ENCODE assay signal across 1 cellular context in the genomic region with DNA sequence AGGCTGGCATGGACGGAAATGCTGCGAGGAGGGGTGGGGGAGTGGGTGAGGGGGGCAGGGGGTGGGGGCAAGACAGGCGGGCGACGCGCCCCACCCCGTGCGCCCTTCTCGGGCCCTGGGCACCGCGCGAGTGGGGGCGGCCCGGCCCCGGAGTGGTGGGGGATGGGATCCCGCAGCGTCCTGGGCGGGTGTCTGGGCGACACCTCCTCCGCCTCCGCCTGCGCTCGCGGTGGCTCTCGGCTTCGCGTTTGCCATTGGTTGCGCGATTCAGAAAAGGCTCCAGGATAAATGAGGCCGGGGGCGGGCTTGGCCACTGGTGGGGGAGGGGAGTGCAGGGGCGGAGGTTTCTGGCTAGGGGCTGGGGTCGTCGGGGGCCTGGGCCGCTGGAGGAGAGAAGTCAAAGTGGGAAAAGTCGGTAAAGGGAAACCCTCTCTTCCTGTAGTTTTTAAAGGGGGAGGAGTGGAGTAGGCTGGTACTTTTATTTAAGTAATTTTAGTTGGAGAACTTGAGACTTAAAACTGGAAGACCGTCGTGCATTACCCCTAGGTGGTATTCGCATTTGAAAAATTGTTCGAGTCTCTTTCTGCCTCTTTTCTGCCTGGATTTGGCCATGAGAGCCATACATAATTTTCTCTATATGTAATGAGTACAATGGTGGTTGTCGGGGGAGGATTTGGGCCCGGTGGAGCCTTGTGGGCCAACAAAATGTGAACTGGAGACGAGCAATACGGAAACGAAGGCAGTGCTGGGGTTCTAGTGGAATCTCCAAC.
TF ChIP-seq lines count a peak whose summit lies in the region.

No MANE protein-coding gene starts in this region.

TF ChIP-seq in K562, 482 proteins besides CTCF, POLR2A, EP300 and RAD21 (continues in another document):
- no peak for TF ChIP-seq SNIP1 (IDR thresholded peaks at IDR 0.05; ENCODE audit: low read depth)
- no peak for TF ChIP-seq ZNF282 (CRISPR knock-in tag; IDR thresholded peaks at IDR 0.05)
- TF ChIP-seq MECOM (CRISPR knock-in tag; IDR thresholded peaks at IDR 0.05), result no peak
- TF ChIP-seq SOX6 (IDR thresholded peaks at IDR 0.05), result no peak
- no peak for TF ChIP-seq ZNF584 (CRISPR knock-in tag; IDR thresholded peaks at IDR 0.05; ENCODE audit: low read depth)
- no peak for TF ChIP-seq KLF13 (tag; IDR thresholded peaks at IDR 0.05; ENCODE audit: borderline replicate concordance, low read depth)
- TF ChIP-seq MEIS2 (IDR thresholded peaks at IDR 0.05; ENCODE audit: partially characterized antibody), result no peak
- no peak for TF ChIP-seq KHSRP (IDR thresholded peaks at IDR 0.05)
- peak; percentile 67 for TF ChIP-seq PCBP2 (IDR thresholded peaks at IDR 0.05; ENCODE audit: low read depth, low read length, poor library complexity, severe bottlenecking)
- peak; percentile 44; the same call in 1 of the 2 replicates for TF ChIP-seq ZFX (CRISPR knock-in tag; IDR thresholded peaks at IDR 0.05)
- no peak for TF ChIP-seq MAX (CRISPR knock-in tag; IDR thresholded peaks at IDR 0.05)
- no peak for TF ChIP-seq JUNB (CRISPR knock-in tag; conservative IDR thresholded peaks at IDR 0.05)
- no peak for TF ChIP-seq KLF16 (IDR thresholded peaks at IDR 0.05)
- no peak for TF ChIP-seq MTA1 (IDR thresholded peaks at IDR 0.05; ENCODE audit: borderline replicate concordance)
- TF ChIP-seq PRPF4 (IDR thresholded peaks at IDR 0.05; ENCODE audit: insufficient read depth, low read depth, low read length, poor library complexity, severe bottlenecking), result peak; percentile 79
- peak; percentile 100 for TF ChIP-seq ZBTB7A (IDR thresholded peaks at IDR 0.05; ENCODE audit: borderline replicate concordance, control insufficient read depth, low read depth, low read length)
- TF ChIP-seq NR4A1 (CRISPR knock-in tag; IDR thresholded peaks at IDR 0.05), result no peak
- no peak for TF ChIP-seq NR4A1 (tag; IDR thresholded peaks at IDR 0.05)
- no peak for TF ChIP-seq TCFL5 (CRISPR knock-in tag; conservative IDR thresholded peaks at IDR 0.05)
- TF ChIP-seq XRCC5 (IDR thresholded peaks at IDR 0.05; ENCODE audit: low read depth, low read length), result no peak
- TF ChIP-seq, protein P1, sequence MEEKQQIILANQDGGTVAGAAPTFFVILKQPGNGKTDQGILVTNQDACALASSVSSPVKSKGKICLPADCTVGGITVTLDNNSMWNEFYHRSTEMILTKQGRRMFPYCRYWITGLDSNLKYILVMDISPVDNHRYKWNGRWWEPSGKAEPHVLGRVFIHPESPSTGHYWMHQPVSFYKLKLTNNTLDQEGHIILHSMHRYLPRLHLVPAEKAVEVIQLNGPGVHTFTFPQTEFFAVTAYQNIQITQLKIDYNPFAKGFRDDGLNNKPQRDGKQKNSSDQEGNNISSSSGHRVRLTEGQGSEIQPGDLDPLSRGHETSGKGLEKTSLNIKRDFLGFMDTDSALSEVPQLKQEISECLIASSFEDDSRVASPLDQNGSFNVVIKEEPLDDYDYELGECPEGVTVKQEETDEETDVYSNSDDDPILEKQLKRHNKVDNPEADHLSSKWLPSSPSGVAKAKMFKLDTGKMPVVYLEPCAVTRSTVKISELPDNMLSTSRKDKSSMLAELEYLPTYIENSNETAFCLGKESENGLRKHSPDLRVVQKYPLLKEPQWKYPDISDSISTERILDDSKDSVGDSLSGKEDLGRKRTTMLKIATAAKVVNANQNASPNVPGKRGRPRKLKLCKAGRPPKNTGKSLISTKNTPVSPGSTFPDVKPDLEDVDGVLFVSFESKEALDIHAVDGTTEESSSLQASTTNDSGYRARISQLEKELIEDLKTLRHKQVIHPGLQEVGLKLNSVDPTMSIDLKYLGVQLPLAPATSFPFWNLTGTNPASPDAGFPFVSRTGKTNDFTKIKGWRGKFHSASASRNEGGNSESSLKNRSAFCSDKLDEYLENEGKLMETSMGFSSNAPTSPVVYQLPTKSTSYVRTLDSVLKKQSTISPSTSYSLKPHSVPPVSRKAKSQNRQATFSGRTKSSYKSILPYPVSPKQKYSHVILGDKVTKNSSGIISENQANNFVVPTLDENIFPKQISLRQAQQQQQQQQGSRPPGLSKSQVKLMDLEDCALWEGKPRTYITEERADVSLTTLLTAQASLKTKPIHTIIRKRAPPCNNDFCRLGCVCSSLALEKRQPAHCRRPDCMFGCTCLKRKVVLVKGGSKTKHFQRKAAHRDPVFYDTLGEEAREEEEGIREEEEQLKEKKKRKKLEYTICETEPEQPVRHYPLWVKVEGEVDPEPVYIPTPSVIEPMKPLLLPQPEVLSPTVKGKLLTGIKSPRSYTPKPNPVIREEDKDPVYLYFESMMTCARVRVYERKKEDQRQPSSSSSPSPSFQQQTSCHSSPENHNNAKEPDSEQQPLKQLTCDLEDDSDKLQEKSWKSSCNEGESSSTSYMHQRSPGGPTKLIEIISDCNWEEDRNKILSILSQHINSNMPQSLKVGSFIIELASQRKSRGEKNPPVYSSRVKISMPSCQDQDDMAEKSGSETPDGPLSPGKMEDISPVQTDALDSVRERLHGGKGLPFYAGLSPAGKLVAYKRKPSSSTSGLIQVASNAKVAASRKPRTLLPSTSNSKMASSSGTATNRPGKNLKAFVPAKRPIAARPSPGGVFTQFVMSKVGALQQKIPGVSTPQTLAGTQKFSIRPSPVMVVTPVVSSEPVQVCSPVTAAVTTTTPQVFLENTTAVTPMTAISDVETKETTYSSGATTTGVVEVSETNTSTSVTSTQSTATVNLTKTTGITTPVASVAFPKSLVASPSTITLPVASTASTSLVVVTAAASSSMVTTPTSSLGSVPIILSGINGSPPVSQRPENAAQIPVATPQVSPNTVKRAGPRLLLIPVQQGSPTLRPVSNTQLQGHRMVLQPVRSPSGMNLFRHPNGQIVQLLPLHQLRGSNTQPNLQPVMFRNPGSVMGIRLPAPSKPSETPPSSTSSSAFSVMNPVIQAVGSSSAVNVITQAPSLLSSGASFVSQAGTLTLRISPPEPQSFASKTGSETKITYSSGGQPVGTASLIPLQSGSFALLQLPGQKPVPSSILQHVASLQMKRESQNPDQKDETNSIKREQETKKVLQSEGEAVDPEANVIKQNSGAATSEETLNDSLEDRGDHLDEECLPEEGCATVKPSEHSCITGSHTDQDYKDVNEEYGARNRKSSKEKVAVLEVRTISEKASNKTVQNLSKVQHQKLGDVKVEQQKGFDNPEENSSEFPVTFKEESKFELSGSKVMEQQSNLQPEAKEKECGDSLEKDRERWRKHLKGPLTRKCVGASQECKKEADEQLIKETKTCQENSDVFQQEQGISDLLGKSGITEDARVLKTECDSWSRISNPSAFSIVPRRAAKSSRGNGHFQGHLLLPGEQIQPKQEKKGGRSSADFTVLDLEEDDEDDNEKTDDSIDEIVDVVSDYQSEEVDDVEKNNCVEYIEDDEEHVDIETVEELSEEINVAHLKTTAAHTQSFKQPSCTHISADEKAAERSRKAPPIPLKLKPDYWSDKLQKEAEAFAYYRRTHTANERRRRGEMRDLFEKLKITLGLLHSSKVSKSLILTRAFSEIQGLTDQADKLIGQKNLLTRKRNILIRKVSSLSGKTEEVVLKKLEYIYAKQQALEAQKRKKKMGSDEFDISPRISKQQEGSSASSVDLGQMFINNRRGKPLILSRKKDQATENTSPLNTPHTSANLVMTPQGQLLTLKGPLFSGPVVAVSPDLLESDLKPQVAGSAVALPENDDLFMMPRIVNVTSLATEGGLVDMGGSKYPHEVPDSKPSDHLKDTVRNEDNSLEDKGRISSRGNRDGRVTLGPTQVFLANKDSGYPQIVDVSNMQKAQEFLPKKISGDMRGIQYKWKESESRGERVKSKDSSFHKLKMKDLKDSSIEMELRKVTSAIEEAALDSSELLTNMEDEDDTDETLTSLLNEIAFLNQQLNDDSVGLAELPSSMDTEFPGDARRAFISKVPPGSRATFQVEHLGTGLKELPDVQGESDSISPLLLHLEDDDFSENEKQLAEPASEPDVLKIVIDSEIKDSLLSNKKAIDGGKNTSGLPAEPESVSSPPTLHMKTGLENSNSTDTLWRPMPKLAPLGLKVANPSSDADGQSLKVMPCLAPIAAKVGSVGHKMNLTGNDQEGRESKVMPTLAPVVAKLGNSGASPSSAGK (IDR thresholded peaks at IDR 0.05), result no peak
- TF ChIP-seq SMARCA4 (IDR thresholded peaks at IDR 0.05), result no peak; the same call in 1 of the 2 replicates
- no peak for TF ChIP-seq ZNF707 (CRISPR knock-in tag; conservative IDR thresholded peaks at IDR 0.05)
- TF ChIP-seq POLR2G (IDR thresholded peaks at IDR 0.05; ENCODE audit: low read depth, low read length), result peak; percentile 88
- no peak for TF ChIP-seq ZNF146 (CRISPR knock-in tag; IDR thresholded peaks at IDR 0.05; ENCODE audit: unreplicated experiment)
- no peak for TF ChIP-seq FOXP1 (CRISPR knock-in tag; IDR thresholded peaks at IDR 0.05)
- TF ChIP-seq, protein P2, sequence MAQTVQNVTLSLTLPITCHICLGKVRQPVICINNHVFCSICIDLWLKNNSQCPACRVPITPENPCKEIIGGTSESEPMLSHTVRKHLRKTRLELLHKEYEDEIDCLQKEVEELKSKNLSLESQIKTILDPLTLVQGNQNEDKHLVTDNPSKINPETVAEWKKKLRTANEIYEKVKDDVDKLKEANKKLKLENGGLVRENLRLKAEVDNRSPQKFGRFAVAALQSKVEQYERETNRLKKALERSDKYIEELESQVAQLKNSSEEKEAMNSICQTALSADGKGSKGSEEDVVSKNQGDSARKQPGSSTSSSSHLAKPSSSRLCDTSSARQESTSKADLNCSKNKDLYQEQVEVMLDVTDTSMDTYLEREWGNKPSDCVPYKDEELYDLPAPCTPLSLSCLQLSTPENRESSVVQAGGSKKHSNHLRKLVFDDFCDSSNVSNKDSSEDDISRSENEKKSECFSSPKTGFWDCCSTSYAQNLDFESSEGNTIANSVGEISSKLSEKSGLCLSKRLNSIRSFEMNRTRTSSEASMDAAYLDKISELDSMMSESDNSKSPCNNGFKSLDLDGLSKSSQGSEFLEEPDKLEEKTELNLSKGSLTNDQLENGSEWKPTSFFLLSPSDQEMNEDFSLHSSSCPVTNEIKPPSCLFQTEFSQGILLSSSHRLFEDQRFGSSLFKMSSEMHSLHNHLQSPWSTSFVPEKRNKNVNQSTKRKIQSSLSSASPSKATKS (CRISPR knock-in tag; IDR thresholded peaks at IDR 0.05), result no peak
- TF ChIP-seq SMARCA5 (IDR thresholded peaks at IDR 0.05), result no peak
- TF ChIP-seq VEZF1 (CRISPR knock-in tag; IDR thresholded peaks at IDR 0.05), result peak; percentile 88
- TF ChIP-seq NFATC3 (IDR thresholded peaks at IDR 0.05), result no peak
- TF ChIP-seq, protein P3, sequence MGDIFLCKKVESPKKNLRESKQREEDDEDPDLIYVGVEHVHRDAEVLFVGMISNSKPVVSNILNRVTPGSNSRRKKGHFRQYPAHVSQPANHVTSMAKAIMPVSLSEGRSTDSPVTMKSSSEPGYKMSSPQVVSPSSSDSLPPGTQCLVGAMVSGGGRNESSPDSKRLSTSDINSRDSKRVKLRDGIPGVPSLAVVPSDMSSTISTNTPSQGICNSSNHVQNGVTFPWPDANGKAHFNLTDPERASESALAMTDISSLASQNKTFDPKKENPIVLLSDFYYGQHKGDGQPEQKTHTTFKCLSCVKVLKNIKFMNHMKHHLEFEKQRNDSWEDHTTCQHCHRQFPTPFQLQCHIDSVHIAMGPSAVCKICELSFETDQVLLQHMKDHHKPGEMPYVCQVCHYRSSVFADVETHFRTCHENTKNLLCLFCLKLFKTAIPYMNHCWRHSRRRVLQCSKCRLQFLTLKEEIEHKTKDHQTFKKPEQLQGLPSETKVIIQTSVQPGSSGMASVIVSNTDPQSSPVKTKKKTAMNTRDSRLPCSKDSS (IDR thresholded peaks at IDR 0.05; ENCODE audit: low read depth, partially characterized antibody), result no peak
- TF ChIP-seq NELFE (IDR thresholded peaks at IDR 0.05; ENCODE audit: insufficient read depth, insufficient read length), result no peak
- no peak for TF ChIP-seq MCM3 (IDR thresholded peaks at IDR 0.05)
- no peak for TF ChIP-seq NR2F6 (CRISPR knock-in tag; IDR thresholded peaks at IDR 0.05)
- peak; percentile 58 for TF ChIP-seq PML (IDR thresholded peaks at IDR 0.05; ENCODE audit: low read length)
- TF ChIP-seq, protein P4, sequence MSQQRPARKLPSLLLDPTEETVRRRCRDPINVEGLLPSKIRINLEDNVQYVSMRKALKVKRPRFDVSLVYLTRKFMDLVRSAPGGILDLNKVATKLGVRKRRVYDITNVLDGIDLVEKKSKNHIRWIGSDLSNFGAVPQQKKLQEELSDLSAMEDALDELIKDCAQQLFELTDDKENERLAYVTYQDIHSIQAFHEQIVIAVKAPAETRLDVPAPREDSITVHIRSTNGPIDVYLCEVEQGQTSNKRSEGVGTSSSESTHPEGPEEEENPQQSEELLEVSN (IDR thresholded peaks at IDR 0.05; ENCODE audit: borderline replicate concordance in 1 of 2, extremely low read depth in 1 of 2, insufficient read depth in 1 of 2, insufficient read length in 1 of 2, low read depth in 1 of 2, low read length in 1 of 2, poor library complexity in 1 of 2, severe bottlenecking in 1 of 2), result peak in 1 of 2 experiments; percentile 59
- TF ChIP-seq ARID1B (IDR thresholded peaks at IDR 0.05), result peak; percentile 34; the same call in 1 of the 2 replicates
- no peak for TF ChIP-seq GTF2E2 (tag; IDR thresholded peaks at IDR 0.05)
- no peak for TF ChIP-seq RBM14 (IDR thresholded peaks at IDR 0.05; ENCODE audit: borderline replicate concordance, insufficient read depth, low read depth, low read length)
- no peak for TF ChIP-seq FOXM1 (IDR thresholded peaks at IDR 0.05; ENCODE audit: low read depth)
- no peak for TF ChIP-seq FOXM1 (CRISPR knock-in tag; IDR thresholded peaks at IDR 0.05; ENCODE audit: low read depth)
- TF ChIP-seq RFX1 (IDR thresholded peaks at IDR 0.05), result no peak; the same call in 1 of the 2 replicates
- TF ChIP-seq NEUROD1 (IDR thresholded peaks at IDR 0.05; ENCODE audit: borderline replicate concordance, low read depth, low read length, partially characterized antibody), result peak; percentile 17
- TF ChIP-seq HIVEP1 (CRISPR knock-in tag; IDR thresholded peaks at IDR 0.05), result no peak
- TF ChIP-seq ZNF79 (CRISPR knock-in tag; IDR thresholded peaks at IDR 0.05; ENCODE audit: low read depth), result no peak
- TF ChIP-seq ZNF354B (CRISPR knock-in tag; IDR thresholded peaks at IDR 0.05), result no peak
- 0 out of 2 replicates have a peak, but pooled peaks have one; percentile 55 for TF ChIP-seq RB1 (IDR thresholded peaks at IDR 0.05; ENCODE audit: low read depth)
- peak; percentile 57 for TF ChIP-seq RBBP5 (IDR thresholded peaks at IDR 0.05; ENCODE audit: borderline replicate concordance, insufficient read depth, low read length, poor library complexity, severe bottlenecking)
- TF ChIP-seq ZNF140 (CRISPR knock-in tag; IDR thresholded peaks at IDR 0.05), result no peak
